9 cellular contexts compared by ENCODE assay signal in genomic region chr13:102836471-102836870, GRCh38.
"Had no signal": no experiment of that assay in that cellular context is flagged by ENCODE, and none has a peak within 500 bp of the region (broad histone marks: within the 10 kb centered on the region; RNA-seq: fewer than 3 reads in every experiment).

No MANE protein-coding gene starts in this region.

- DNase-seq: H7, HFFc6 had no signal

- H3K4me3 ChIP-seq: GM23338, HAP-1 had no signal

- H3K27me3 Mint-ChIP-seq: IgD-negative memory B cell had no signal

- H3K4me1 Mint-ChIP-seq: GM23338, IgD-negative memory B cell had no signal

- H3K9me3 Mint-ChIP-seq: GM23338, HFFc6 had no signal

- FAIRE-seq: H1, HepG2 had no signal

- H3K27ac Mint-ChIP-seq: GM23338, HFFc6, IgD-negative memory B cell had no signal

- H3K4me1 ChIP-seq: HAP-1 had no signal

- H3K9me3 ChIP-seq: HAP-1 had no signal

- ATAC-seq: GM23338, HCT116, HepG2 had no signal

- H3K4me3 Mint-ChIP-seq: GM23338, HFFc6, IgD-negative memory B cell had no signal

- H3K27ac ChIP-seq: HL-60 had no signal
